8 cellular contexts compared by ENCODE assay signal in the genomic region with DNA sequence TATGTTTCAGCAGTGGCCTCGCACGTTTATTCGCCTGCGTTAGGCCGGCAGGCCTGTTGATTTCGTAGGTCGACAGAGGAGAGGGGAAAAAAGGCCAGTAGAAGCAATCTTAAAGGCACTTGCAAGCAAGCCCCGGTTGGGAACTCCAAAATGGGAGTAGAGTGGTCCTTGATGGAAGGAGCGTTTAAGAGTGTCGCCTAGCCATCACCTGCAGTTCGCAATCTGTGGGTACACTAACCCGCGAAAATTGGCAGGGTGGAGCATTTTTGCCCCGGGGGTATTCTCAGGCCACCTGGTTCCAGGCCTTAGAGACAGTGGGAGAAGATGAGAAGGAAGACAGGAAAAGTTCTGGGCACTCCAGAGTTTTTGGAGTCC. TPM values are rescaled to one million over a fixed set of nuclear protein-coding genes. Genes with fewer than 3 reads are reported as not detected.
DNase-seq lines count a peak whose midpoint lies in the region; ATAC-seq lines count a peak whose summit lies in the region.

No MANE protein-coding gene starts in this region.

- CTCF ChIA-PET in activated CD8-positive, alpha-beta memory T cell treated with anti-CD3 and anti-CD28 coated beads, Interleukin-2, amount 10 ng/mL, durations not matched to agents 7 days and 5 days (lab: Charles Lee), result interaction anchor here (1.4 kb wide), 1 partner anchor 10 kb away, joined by 3 read pairs; no protein-coding TSS in a partner anchor

- peaks cover 60% of the 10 kb centered on the region for H3K36me3 Mint-ChIP-seq in activated CD8-positive, alpha-beta memory T cell treated with anti-CD3 and anti-CD28 coated beads, Interleukin-2, amount 10 ng/mL, durations not matched to agents 7 days and 5 days
- H3K36me3 Mint-ChIP-seq in activated naive CD8-positive, alpha-beta T cell treated with anti-CD3 and anti-CD28 coated beads for 36 hours, result peaks cover 59% of the 10 kb centered on the region

- H3K27me3 Mint-ChIP-seq in activated CD8-positive, alpha-beta memory T cell treated with anti-CD3 and anti-CD28 coated beads, Interleukin-2, amount 10 ng/mL, durations not matched to agents 7 days and 5 days, result no peaks in the 10 kb centered on the region
- peaks cover 5% of the 10 kb centered on the region for H3K27me3 Mint-ChIP-seq in activated naive CD8-positive, alpha-beta T cell treated with anti-CD3 and anti-CD28 coated beads for 36 hours

- peak overlapping the region; percentile 98 for H3K4me3 ChIP-seq in thymus (ENCODE audit: low read length)

- H3K36me3 ChIP-seq in thymus (ENCODE audit: control insufficient read depth, insufficient read depth), result peaks cover 12% of the 10 kb centered on the region

- no peaks in the 10 kb centered on the region for H3K9me3 Mint-ChIP-seq in activated CD8-positive, alpha-beta memory T cell treated with anti-CD3 and anti-CD28 coated beads, Interleukin-2, amount 10 ng/mL, durations not matched to agents 7 days and 5 days (ENCODE audit: low read depth)
- H3K9me3 Mint-ChIP-seq in activated naive CD8-positive, alpha-beta T cell treated with anti-CD3 and anti-CD28 coated beads for 36 hours, result no peaks in the 10 kb centered on the region

- DNase-seq in activated CD8-positive, alpha-beta memory T cell treated with anti-CD3 and anti-CD28 coated beads, Interleukin-2, amount 10 ng/mL, durations not matched to agents 7 days and 5 days, result no peak
- DNase-seq in activated CD8-positive, alpha-beta memory T cell treated with anti-CD3 and anti-CD28 coated beads for 24 hours, result no peak
- DNase-seq in activated naive CD8-positive, alpha-beta T cell treated with anti-CD3 and anti-CD28 coated beads for 36 hours, result no peak
- DNase-seq in left kidney (ENCODE audit: low read depth, low spot score), result peak; percentile 31
- no peak for DNase-seq in germinal center (ENCODE audit: low spot score)
- DNase-seq in SHP77 (lab: John Stamatoyannopoulos, UW), result no peak

- no peaks in the 10 kb centered on the region for H3K27me3 ChIP-seq in thymus (ENCODE audit: control insufficient read depth, insufficient read depth)

- peak overlapping the region; percentile 100 for H3K27ac Mint-ChIP-seq in activated CD8-positive, alpha-beta memory T cell treated with anti-CD3 and anti-CD28 coated beads, Interleukin-2, amount 10 ng/mL, durations not matched to agents 7 days and 5 days
- H3K27ac Mint-ChIP-seq in activated naive CD8-positive, alpha-beta T cell treated with anti-CD3 and anti-CD28 coated beads for 36 hours, result peak overlapping the region; percentile 100

- H3K27ac ChIP-seq in thymus (ENCODE audit: low read depth), result no peak overlapping the region

- 2% methylated on average over 14 of the region's 14 CpGs for WGBS in thymus

- no peak for ATAC-seq in activated CD8-positive, alpha-beta memory T cell treated with anti-CD3 and anti-CD28 coated beads, Interleukin-2, amount 10 ng/mL, durations not matched to agents 7 days and 5 days
- ATAC-seq in GM19023 (IDR thresholded peaks at IDR 0.05; ENCODE audit: unreplicated experiment), result no peak

- H3K9me3 ChIP-seq in thymus (ENCODE audit: control insufficient read depth), result no peaks in the 10 kb centered on the region

- H3K4me3 Mint-ChIP-seq in activated CD8-positive, alpha-beta memory T cell treated with anti-CD3 and anti-CD28 coated beads, Interleukin-2, amount 10 ng/mL, durations not matched to agents 7 days and 5 days, result peak overlapping the region; percentile 91
- H3K4me3 Mint-ChIP-seq in activated naive CD8-positive, alpha-beta T cell treated with anti-CD3 and anti-CD28 coated beads for 36 hours, result peak overlapping the region; percentile 95

- H3K4me1 ChIP-seq in thymus (ENCODE audit: control insufficient read depth, insufficient read depth, low read length), result peaks cover 28% of the 10 kb centered on the region

- H3K4me1 Mint-ChIP-seq in activated CD8-positive, alpha-beta memory T cell treated with anti-CD3 and anti-CD28 coated beads, Interleukin-2, amount 10 ng/mL, durations not matched to agents 7 days and 5 days, result peaks cover 49% of the 10 kb centered on the region
- peaks cover 57% of the 10 kb centered on the region for H3K4me1 Mint-ChIP-seq in activated naive CD8-positive, alpha-beta T cell treated with anti-CD3 and anti-CD28 coated beads for 36 hours

RNA-seq across cellular contexts. Expression of a gene that starts 1.1 kb away (rescaled TPM):
- 100 to 1,000 TPM; 336 to 408 TPM for total RNA-seq in activated CD8-positive, alpha-beta memory T cell treated with anti-CD3 and anti-CD28 coated beads, Interleukin-2, amount 10 ng/mL, durations not matched to agents 7 days and 5 days
- 100 to 1,000 TPM; 369 to 377 TPM for total RNA-seq in activated naive CD8-positive, alpha-beta T cell treated with anti-CD3 and anti-CD28 coated beads for 36 hours
- 175 TPM for polyA plus RNA-seq in thymus

RNA-seq across cellular contexts. Expression of a gene that starts 1.4 kb away (rescaled TPM):
- 10 to 100 TPM; 40.5 to 44.7 TPM for total RNA-seq in activated CD8-positive, alpha-beta memory T cell treated with anti-CD3 and anti-CD28 coated beads, Interleukin-2, amount 10 ng/mL, durations not matched to agents 7 days and 5 days
- 10 to 100 TPM; 32.4 to 33.1 TPM for total RNA-seq in activated naive CD8-positive, alpha-beta T cell treated with anti-CD3 and anti-CD28 coated beads for 36 hours
- 31.1 TPM for polyA plus RNA-seq in thymus

RNA-seq across cellular contexts. Expression of a gene that starts 37.2 kb away (rescaled TPM):
- 10 to 100 TPM; 12.0 to 16.9 TPM for total RNA-seq in activated CD8-positive, alpha-beta memory T cell treated with anti-CD3 and anti-CD28 coated beads, Interleukin-2, amount 10 ng/mL, durations not matched to agents 7 days and 5 days
- total RNA-seq in activated naive CD8-positive, alpha-beta T cell treated with anti-CD3 and anti-CD28 coated beads for 36 hours, result 1 to 10 TPM; 1.1 to 1.4 TPM
- 6.0 TPM for polyA plus RNA-seq in thymus

RNA-seq across cellular contexts. Expression of a gene that starts 46.3 kb away (rescaled TPM):
- under 1 TPM; 0.63 to 0.70 TPM for total RNA-seq in activated CD8-positive, alpha-beta memory T cell treated with anti-CD3 and anti-CD28 coated beads, Interleukin-2, amount 10 ng/mL, durations not matched to agents 7 days and 5 days
- total RNA-seq in activated naive CD8-positive, alpha-beta T cell treated with anti-CD3 and anti-CD28 coated beads for 36 hours, result under 1 TPM in 1 of 2 experiments, not detected in 1; 0.58 TPM
- polyA plus RNA-seq in thymus, result 7.8 TPM

Comparison
In these comparisons a context has a peak if more than half of its experiments do, and no peak if none do; other contexts are left out.
1. RNA of a gene that starts 37.2 kb away (total RNA-seq): 12.0 to 16.9 TPM in activated CD8-positive, alpha-beta memory T cell treated with anti-CD3 and anti-CD28 coated beads, Interleukin-2, amount 10 ng/mL, durations not matched to agents 7 days and 5 days; 1.1 to 1.4 TPM in activated naive CD8-positive, alpha-beta T cell treated with anti-CD3 and anti-CD28 coated beads for 36 hours; every median in the first group is over 4 times any median in the second.